Comparison of ENCODE assay signal across 9 cellular contexts in genomic region chr12:59087077-59087673, GRCh38.
DNase-seq lines count a peak whose midpoint lies in the region; ATAC-seq, FAIRE-seq and TF ChIP-seq lines count a peak whose summit lies in the region.
"Had no signal": no experiment of that assay in that cellular context is flagged by ENCODE, and none has a peak within 500 bp of the region (broad histone marks: within the 10 kb centered on the region; RNA-seq: fewer than 3 reads in every experiment).

No MANE protein-coding gene starts in this region.

- TF ChIP-seq CTCF in heart right ventricle (IDR thresholded peaks at IDR 0.05) (peak in 8 of 9 donors; percentile 16 to 61 (median 46)), glutamatergic neuron (IDR thresholded peaks at IDR 0.05; ENCODE audit: partially characterized antibody, unreplicated experiment) (no peak)

- H3K27ac ChIP-seq in heart right ventricle = no peak overlapping the region

- H3K27ac Mint-ChIP-seq in glutamatergic neuron (ENCODE audit: unreplicated experiment) = no peak overlapping the region
- H3K27ac Mint-ChIP-seq: CD4-positive, CD25-positive, alpha-beta regulatory T cell had no signal

- H3K9me3 ChIP-seq in heart right ventricle = no peaks in the 10 kb centered on the region

- H3K27me3 ChIP-seq in heart right ventricle = no peaks in the 10 kb centered on the region

- no peaks in the 10 kb centered on the region for H3K4me1 ChIP-seq in heart right ventricle

- DNase-seq in heart right ventricle (no peak), left ventricle myocardium superior (no peak), astrocyte of the hippocampus (ENCODE audit: low read depth, low spot score) (peak; percentile 40), kidney glomerular epithelial cell (lab: John Stamatoyannopoulos, UW) (peak; percentile 55), NCI-H524 treated with DMSO at 0.1 percent for 48 hours (lab: John Stamatoyannopoulos, UW) (no peak), GM19239 (ENCODE audit: insufficient read length, low spot score) (no peak), HuH-7.5 (ENCODE audit: low spot score) (no peak), glutamatergic neuron (no peak)
- DNase-seq: CD4-positive, CD25-positive, alpha-beta regulatory T cell had no signal

- no peaks in the 10 kb centered on the region for H3K36me3 ChIP-seq in heart right ventricle

- peaks cover 11% of the 10 kb centered on the region for H3K4me1 Mint-ChIP-seq in glutamatergic neuron (ENCODE audit: low read depth, unreplicated experiment)
- H3K4me1 Mint-ChIP-seq: CD4-positive, CD25-positive, alpha-beta regulatory T cell had no signal

- H3K36me3 Mint-ChIP-seq in glutamatergic neuron (ENCODE audit: unreplicated experiment) = no peaks in the 10 kb centered on the region
- H3K36me3 Mint-ChIP-seq: CD4-positive, CD25-positive, alpha-beta regulatory T cell had no signal

- H3K9me3 Mint-ChIP-seq in glutamatergic neuron (ENCODE audit: unreplicated experiment) = peaks cover 1% of the 10 kb centered on the region

- no peak overlapping the region for H3K4me3 Mint-ChIP-seq in glutamatergic neuron (ENCODE audit: unreplicated experiment)
- H3K4me3 Mint-ChIP-seq: CD4-positive, CD25-positive, alpha-beta regulatory T cell had no signal

- H3K4me3 ChIP-seq in heart right ventricle = no peak overlapping the region

- peaks cover 2% of the 10 kb centered on the region for H3K27me3 Mint-ChIP-seq in glutamatergic neuron (ENCODE audit: unreplicated experiment)
- H3K27me3 Mint-ChIP-seq: CD4-positive, CD25-positive, alpha-beta regulatory T cell had no signal

- ATAC-seq in heart right ventricle (no peak), left ventricle myocardium superior (no peak)

- intact Hi-C loops in heart right ventricle (cut with DNase I) (loop anchor here in 6 of 10 donors (5.0 to 10.0 kb wide), 5 partner anchors 255 to 1102 kb away; no protein-coding TSS in a partner anchor), left ventricle myocardium superior (cut with micrococcal nuclease) (no loop called here)

- FAIRE-seq in GM19239 (lab: Jason Lieb, UNC) = no peak

Comparison
In these comparisons a context has a peak if more than half of its experiments do, and no peak if none do; other contexts are left out.
1. DNase-seq: peak in astrocyte of the hippocampus (single experiment) and kidney glomerular epithelial cell (single experiment); none in heart right ventricle (0 of 2), left ventricle myocardium superior (single experiment), NCI-H524 treated with DMSO at 0.1 percent for 48 hours (single experiment), GM19239 (single experiment), HuH-7.5 (single experiment) and glutamatergic neuron (single experiment).